Comparison of ENCODE assay signal across 1 cellular context in genomic region chr11:65545853-65546216, GRCh38.
TF ChIP-seq lines count a peak whose summit lies in the region.

No MANE protein-coding gene starts in this region.

TF ChIP-seq in GM23338, 12 proteins besides CTCF, POLR2A, EP300 and RAD21 (continued from another document):
- TF ChIP-seq ZNF462 (CRISPR knock-in tag; IDR thresholded peaks at IDR 0.05) (no peak), EZH2 (IDR thresholded peaks at IDR 0.05; ENCODE audit: low read depth, unreplicated experiment) (no peak)
